8 cellular contexts compared by ENCODE assay signal in genomic region chr17:13031718-13032350, GRCh38. TPM values are rescaled to one million over a fixed set of nuclear protein-coding genes. Genes with fewer than 3 reads are reported as not detected.
A peak's percentile ranks its signal among the peaks of the same experiment; 100 is the strongest.
DNase-seq lines count a peak whose midpoint lies in the region; ATAC-seq and TF ChIP-seq lines count a peak whose summit lies in the region.

No MANE protein-coding gene starts in this region.

- no peak overlapping the region for H2AFZ ChIP-seq in smooth muscle cell (ENCODE audit: low read depth)

- DNase-seq in AG04449 (ENCODE audit: low read depth, low spot score) (no peak), GM13976 (ENCODE audit: low spot score) (peak; percentile 53), OCI-M1 (lab: John Stamatoyannopoulos, UW) (peak; percentile 54), left cardiac atrium (peak; percentile 56), smooth muscle cell (lab: John Stamatoyannopoulos, UW; ENCODE audit: unreplicated experiment) (no peak), NCI-H1092 treated with DMSO at 0.1 percent for 48 hours (lab: John Stamatoyannopoulos, UW) (no peak)
- peak; percentile 14 for DNase-seq in activated gamma-delta T cell treated with anti-CD3 and anti-CD28 coated beads, Interleukin-2, amount 50 U/mL, for 16 hours (ENCODE audit: low read depth)

- CTCF ChIA-PET in AG04449 (lab: Yijun Ruan, JAX), result interaction anchor here (0.5 to 8.4 kb wide), 15 partner anchors 11 to 1220 kb away, joined by 3 to 169 read pairs (median 7); partner anchors contain the start of gene ELAC2

- 52% methylated on average over 16 of the region's 16 CpGs for WGBS in smooth muscle cell (ENCODE audit: low lambda C conversion rate)

- no peaks in the 10 kb centered on the region for H3K27me3 ChIP-seq in smooth muscle cell (ENCODE audit: low read depth)

- in situ Hi-C loops in GM13976 (cut with MboI; ENCODE audit: low sequenced_read_pairs, unreplicated experiment), result no loop called here

- no peaks in the 10 kb centered on the region for H3K79me2 ChIP-seq in smooth muscle cell (ENCODE audit: low read depth)

- ATAC-seq in HG02884 (IDR thresholded peaks at IDR 0.05; ENCODE audit: unreplicated experiment) (peak; percentile 79), left cardiac atrium (peak; percentile 68 to 77)

- intact Hi-C loops in left cardiac atrium (cut with DNase I), result no loop called here

- H3K4me2 ChIP-seq in smooth muscle cell, result no peak overlapping the region

- H3K27ac ChIP-seq in smooth muscle cell (ENCODE audit: low read depth), result no peak overlapping the region

- no peaks in the 10 kb centered on the region for H3K4me1 ChIP-seq in smooth muscle cell (ENCODE audit: low read depth)

- no peaks in the 10 kb centered on the region for H3K9me3 ChIP-seq in smooth muscle cell (replicated peaks; ENCODE audit: low read depth)

- no peak overlapping the region for H3K4me3 ChIP-seq in AG04449 (ENCODE audit: low read depth, low read length)
- H3K4me3 ChIP-seq in smooth muscle cell, result no peak overlapping the region

- POLR2A ChIA-PET in AG04449 (lab: Yijun Ruan, JAX), result no interaction called here

- no peaks in the 10 kb centered on the region for H3F3A ChIP-seq in smooth muscle cell (ENCODE audit: low read depth)

- no peak overlapping the region for H3K9ac ChIP-seq in smooth muscle cell (ENCODE audit: low read depth)

- H4K20me1 ChIP-seq in smooth muscle cell (ENCODE audit: low read depth), result no peaks in the 10 kb centered on the region

- peak; percentile 72 for TF ChIP-seq CTCF in AG04449 (IDR thresholded peaks at IDR 0.05; ENCODE audit: insufficient read depth, low read length, missing control alignments)
- peak; percentile 79 for TF ChIP-seq CTCF in GM13976 (IDR thresholded peaks at IDR 0.05; ENCODE audit: borderline replicate concordance, control extremely low read depth, extremely low read depth, insufficient read depth, missing control alignments)
- TF ChIP-seq CTCF in smooth muscle cell (IDR thresholded peaks at IDR 0.05; ENCODE audit: borderline replicate concordance, insufficient read depth, poor library complexity, severe bottlenecking), result peak; percentile 76

- no peaks in the 10 kb centered on the region for H3K36me3 ChIP-seq in smooth muscle cell (ENCODE audit: low read depth)

RNA-seq across cellular contexts. Expression of gene ELAC2, which starts 14.0 kb away (rescaled TPM):
- total RNA-seq in left cardiac atrium (10 to 100 TPM; 46.7 to 47.5 TPM), smooth muscle cell (29.4 and 38.2 TPM in 2 replicates)
- 31.1 and 43.6 TPM in 2 replicates for polyA plus RNA-seq in smooth muscle cell

Comparison
In these comparisons a context has a peak if more than half of its experiments do, and no peak if none do; other contexts are left out.
1. DNase-seq: peak in GM13976 (single experiment), OCI-M1 (single experiment), activated gamma-delta T cell treated with anti-CD3 and anti-CD28 coated beads, Interleukin-2, amount 50 U/mL, for 16 hours (single experiment) and left cardiac atrium (single experiment); none in AG04449 (single experiment), smooth muscle cell (single experiment) and NCI-H1092 treated with DMSO at 0.1 percent for 48 hours (single experiment).
2. Peak in every context shown above with its lines, with median percentiles within 50 percentile points of each other: CTCF ChIP-seq.